In the genomic region with DNA sequence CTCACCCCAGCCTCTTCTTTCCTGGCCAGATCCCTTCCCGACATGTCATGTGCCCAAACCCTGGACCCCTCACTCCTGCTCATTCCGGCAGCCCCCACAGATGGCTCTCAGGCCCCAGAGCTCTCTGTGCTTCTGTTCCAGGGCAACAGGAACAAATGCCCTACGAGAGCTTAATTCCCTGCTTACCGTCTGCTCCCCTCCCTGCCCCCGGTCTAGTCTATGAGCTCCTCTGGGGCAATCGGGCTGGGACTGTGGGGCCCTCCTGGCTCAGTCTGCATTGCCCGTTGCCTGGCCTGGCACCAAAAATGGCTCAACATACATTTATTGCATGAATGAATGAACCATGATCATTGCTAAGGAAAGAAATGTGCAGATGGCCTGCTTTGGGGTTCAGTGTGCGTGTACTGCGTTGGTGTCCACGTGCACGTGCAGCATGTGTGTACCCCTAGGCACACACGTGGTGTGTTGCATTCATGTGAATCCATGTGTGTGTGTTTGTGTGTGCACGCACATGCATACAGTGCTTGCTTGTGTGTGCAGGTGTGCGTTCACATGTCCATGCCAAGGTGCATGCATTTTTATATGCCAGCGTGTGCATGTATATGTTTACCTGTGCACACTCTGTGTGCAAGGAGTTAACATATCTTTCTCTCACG, we compare ENCODE assay signal across 18 cellular contexts.
DNase-seq lines count a peak whose midpoint lies in the region.
"Had no signal": no experiment of that assay in that cellular context is flagged by ENCODE, and none has a peak within 500 bp of the region (broad histone marks: within the 10 kb centered on the region; RNA-seq: fewer than 3 reads in every experiment).

No MANE protein-coding gene starts in this region.

- H3K4me3 ChIP-seq in NT2/D1 (ENCODE audit: insufficient read length, low read depth): no peak overlapping the region

- peaks cover 4% of the 10 kb centered on the region for H3K27me3 ChIP-seq in NT2/D1 (ENCODE audit: insufficient read depth, insufficient read length)

- no peaks in the 10 kb centered on the region for H3K9me3 Mint-ChIP-seq in activated T-cell treated with anti-CD3 and anti-CD28 coated beads, Interleukin-2, amount 50 U/mL, for 24 hours
- H3K9me3 Mint-ChIP-seq: CD8-positive, alpha-beta T cell had no signal

- H3K36me3 Mint-ChIP-seq in activated T-cell treated with anti-CD3 and anti-CD28 coated beads, Interleukin-2, amount 50 U/mL, for 24 hours (ENCODE audit: low read depth): no peaks in the 10 kb centered on the region
- H3K36me3 Mint-ChIP-seq: CD8-positive, alpha-beta T cell had no signal

- intact Hi-C loops in posterior vena cava (cut with DNase I): no loop called here

- H3K27ac Mint-ChIP-seq in activated T-cell treated with anti-CD3 and anti-CD28 coated beads, Interleukin-2, amount 50 U/mL, for 24 hours: no peak overlapping the region
- H3K27ac Mint-ChIP-seq: CD8-positive, alpha-beta T cell had no signal

- peaks cover 12% of the 10 kb centered on the region for H3K4me1 Mint-ChIP-seq in activated T-cell treated with anti-CD3 and anti-CD28 coated beads, Interleukin-2, amount 50 U/mL, for 24 hours (ENCODE audit: low read depth)

- peaks cover 17% of the 10 kb centered on the region for H3K4me1 ChIP-seq in NT2/D1 (ENCODE audit: insufficient read depth, insufficient read length)

- H3K9ac ChIP-seq in NT2/D1 (ENCODE audit: insufficient read length, low read depth): peak overlapping the region; percentile 6

- H3K36me3 ChIP-seq in NT2/D1 (ENCODE audit: insufficient read depth, insufficient read length, low read length): no peaks in the 10 kb centered on the region

- H3K4me3 Mint-ChIP-seq in activated T-cell treated with anti-CD3 and anti-CD28 coated beads, Interleukin-2, amount 50 U/mL, for 24 hours: no peak overlapping the region
- H3K4me3 Mint-ChIP-seq: CD8-positive, alpha-beta T cell had no signal

- H3K27me3 Mint-ChIP-seq in activated T-cell treated with anti-CD3 and anti-CD28 coated beads, Interleukin-2, amount 50 U/mL, for 24 hours: no peaks in the 10 kb centered on the region

- no peaks in the 10 kb centered on the region for H3K9me3 ChIP-seq in NT2/D1 (ENCODE audit: insufficient read depth, low read length)

- DNase-seq in activated T-cell treated with anti-CD3 and anti-CD28 coated beads, Interleukin-2, amount 50 U/mL, for 24 hours: peak; percentile 12
- no peak for DNase-seq in activated T-cell treated with anti-CD3 and anti-CD28 coated beads, Interleukin-2, amount 50 U/mL, for 48 hours
- no peak for DNase-seq in NT2/D1 (ENCODE audit: low read depth, low spot score)
- DNase-seq in epidermal melanocyte (ENCODE audit: insufficient read length, low spot score): peak; percentile 13
- peak; percentile 43 for DNase-seq in posterior vena cava (ENCODE audit: low spot score)
- no peak for DNase-seq in GOT3 (lab: John Stamatoyannopoulos, UW)
- no peak for DNase-seq in NCI-H1092 (lab: John Stamatoyannopoulos, UW)
- no peak for DNase-seq in NAMALWA (ENCODE audit: low spot score)
- DNase-seq: 8988T; CD8-positive, alpha-beta T cell; DND-41; KG1; NCI-H146; NCI-H2081 treated with DMSO at 0.1 percent for 48 hours; NCI-H526 treated with DMSO at 0.1 percent for 48 hours; NK-92 treated with Interleukin-12 subunit alpha and Interleukin-12 subunit beta, amount 100 ng/mL, for 24 hours; RPMI8226; SIG-M5 had no signal

Comparison
In these comparisons a context has a peak if more than half of its experiments do, and no peak if none do; other contexts are left out.
1. DNase-seq: peak in activated T-cell treated with anti-CD3 and anti-CD28 coated beads, Interleukin-2, amount 50 U/mL, for 24 hours (single experiment), epidermal melanocyte (single experiment) and posterior vena cava (single experiment); none in activated T-cell treated with anti-CD3 and anti-CD28 coated beads, Interleukin-2, amount 50 U/mL, for 48 hours (0 of 2), NT2/D1 (single experiment), GOT3 (single experiment), NCI-H1092 (single experiment) and NAMALWA (single experiment).